8 cellular contexts compared by ENCODE assay signal in genomic region chr9:111965566-111966019, GRCh38.
DNase-seq lines count a peak whose midpoint lies in the region; ATAC-seq and TF ChIP-seq lines count a peak whose summit lies in the region.

No MANE protein-coding gene starts in this region.

- H3K27ac ChIP-seq in transverse colon (peak overlapping the region in 3 of 4 donors; percentile 25 to 71 (median 58)), coronary artery (no peak overlapping the region)

- peaks cover 0 to 21% (median 7%) of the 10 kb centered on the region in 4 donors for H3K4me1 ChIP-seq in transverse colon

- TF ChIP-seq CTCF in transverse colon (IDR thresholded peaks at IDR 0.05) (peak in 2 of 5 experiments; percentile 22 to 45), coronary artery (IDR thresholded peaks at IDR 0.05) (no peak), CD14-positive monocyte (IDR thresholded peaks at IDR 0.05) (no peak)

- in situ Hi-C loops in transverse colon (cut with MboI; ENCODE audit: low pct_ligation_motif_present in 1 of 4, low pct_unique_long_range_greater_than_20kb in 1 of 4, low sequenced_read_pairs in 3 of 4) = no loop called here

- no peak overlapping the region for H3K4me3 Mint-ChIP-seq in CD14-positive monocyte

- TF ChIP-seq POLR2A in transverse colon (IDR thresholded peaks at IDR 0.05) = no peak

- H3K9me3 ChIP-seq in transverse colon = no peaks in the 10 kb centered on the region

- peak; percentile 59 for ATAC-seq in HG03196 (IDR thresholded peaks at IDR 0.05; ENCODE audit: unreplicated experiment)

- no peaks in the 10 kb centered on the region for H3K36me3 Mint-ChIP-seq in CD14-positive monocyte

- intact Hi-C loops in transverse colon (cut with DNase I; ENCODE audit: low total_unique reads) (no loop called here), CD14-positive monocyte (cut with micrococcal nuclease) (no loop called here)

- H3K27me3 Mint-ChIP-seq in CD14-positive monocyte (ENCODE audit: low read depth in 3 of 3) = peaks cover 4 to 16% (median 9%) of the 10 kb centered on the region in 3 donors

- H3K36me3 ChIP-seq in transverse colon = no peaks in the 10 kb centered on the region

- H3K4me3 ChIP-seq in transverse colon = no peak overlapping the region
- H3K4me3 ChIP-seq in coronary artery = no peak overlapping the region

- no peaks in the 10 kb centered on the region for H3K27me3 ChIP-seq in transverse colon

- whole genome bisulfite sequencing in transverse colon (ENCODE audit: low coverage in 1 of 2), 2 donors = 53 to 57% methylated on average over 1 to 5 of the region's 5 CpGs

- no peak for TF ChIP-seq EP300 in transverse colon (IDR thresholded peaks at IDR 0.05; ENCODE audit: low read depth)

- H3K4me1 Mint-ChIP-seq in CD14-positive monocyte = peaks cover 5% of the 10 kb centered on the region

- peak; percentile 29 for DNase-seq in stimulated activated CD4-positive, alpha-beta T cell treated with anti-CD3 and anti-CD28 coated beads, Interleukin-1b, Interleukin-23, amount 100 ng/mL, for 48 hours
- no peak for DNase-seq in stimulated activated CD4-positive, alpha-beta T cell treated with anti-CD3 and anti-CD28 coated beads, Interleukin-2, amount 100 ng/mL, for 48 hours
- DNase-seq in dedifferentiated amniotic fluid mesenchymal stem cell (ENCODE audit: extremely low spot score) (peak; percentile 44), transverse colon (no peak), coronary artery (ENCODE audit: low spot score) (no peak), CD14-positive monocyte (ENCODE audit: low spot score) (no peak)
- no peak for DNase-seq in activated CD4-positive, alpha-beta T cell treated with anti-CD3 and anti-CD28 coated beads, Interleukin-2, amount 50 U/mL, for 48 hours

- peaks cover 0 to 3% (median 0%) of the 10 kb centered on the region in 7 donors for H3K9me3 Mint-ChIP-seq in CD14-positive monocyte

- H3K27ac Mint-ChIP-seq in CD14-positive monocyte = no peak overlapping the region

Comparison
In these comparisons a context has a peak if more than half of its experiments do, and no peak if none do; other contexts are left out.
1. DNase-seq: peak in stimulated activated CD4-positive, alpha-beta T cell treated with anti-CD3 and anti-CD28 coated beads, Interleukin-1b, Interleukin-23, amount 100 ng/mL, for 48 hours (single experiment) and dedifferentiated amniotic fluid mesenchymal stem cell (single experiment); none in stimulated activated CD4-positive, alpha-beta T cell treated with anti-CD3 and anti-CD28 coated beads, Interleukin-2, amount 100 ng/mL, for 48 hours (0 of 2), transverse colon (single experiment), coronary artery (single experiment), CD14-positive monocyte (single experiment) and activated CD4-positive, alpha-beta T cell treated with anti-CD3 and anti-CD28 coated beads, Interleukin-2, amount 50 U/mL, for 48 hours (0 of 2).
2. H3K27ac ChIP-seq: peak in transverse colon (3 of 4); none in coronary artery (0 of 2).